In genomic region chr6:91482498-91482897, GRCh38 we compare ENCODE assay signal across 11 cellular contexts.
DNase-seq lines count a peak whose midpoint lies in the region; ATAC-seq lines count a peak whose summit lies in the region.
"Had no signal": no experiment of that assay in that cellular context is flagged by ENCODE, and none has a peak within 500 bp of the region (broad histone marks: within the 10 kb centered on the region; RNA-seq: fewer than 3 reads in every experiment).

No MANE protein-coding gene starts in this region.

- H3K36me3 Mint-ChIP-seq in stimulated activated naive B cell treated with anti-CD40 and anti-IgM and Interleukin-4, amounts not matched to agents 10 μg/mL and 1 μg/mL and 100 μg/mL, for 72 hours: no peaks in the 10 kb centered on the region

- intact Hi-C loops in left cardiac atrium (cut with DNase I) (no loop called here), cardiac septum (cut with DNase I) (no loop called here)

- DNase-seq in left cardiac atrium (no peak), cardiac septum (ENCODE audit: low spot score) (no peak), EL (no peak), NK-92 (lab: John Stamatoyannopoulos, UW; ENCODE audit: unreplicated experiment) (no peak), NCI-H1436 treated with DMSO at 0.1 percent for 48 hours (lab: John Stamatoyannopoulos, UW) (no peak)
- DNase-seq in stimulated activated naive B cell treated with anti-CD40 and anti-IgM and Interleukin-4, amounts not matched to agents 10 μg/mL and 1 μg/mL and 100 μg/mL, for 72 hours: peak; percentile 26
- DNase-seq: MG63, nucleus accumbens, SHP77 had no signal

- H3K27ac Mint-ChIP-seq in stimulated activated naive B cell treated with anti-CD40 and anti-IgM and Interleukin-4, amounts not matched to agents 10 μg/mL and 1 μg/mL and 100 μg/mL, for 72 hours: no peak overlapping the region

- peaks cover 2 to 9% of the 10 kb centered on the region in 2 donors for H3K4me1 Mint-ChIP-seq in stimulated activated naive B cell treated with anti-CD40 and anti-IgM and Interleukin-4, amounts not matched to agents 10 μg/mL and 1 μg/mL and 100 μg/mL, for 72 hours

- H3K4me3 Mint-ChIP-seq in stimulated activated naive B cell treated with anti-CD40 and anti-IgM and Interleukin-4, amounts not matched to agents 10 μg/mL and 1 μg/mL and 100 μg/mL, for 72 hours: peak overlapping the region; percentile 34 to 40

- no peaks in the 10 kb centered on the region for H3K27me3 Mint-ChIP-seq in stimulated activated naive B cell treated with anti-CD40 and anti-IgM and Interleukin-4, amounts not matched to agents 10 μg/mL and 1 μg/mL and 100 μg/mL, for 72 hours

- no peaks in the 10 kb centered on the region for H3K9me3 Mint-ChIP-seq in stimulated activated naive B cell treated with anti-CD40 and anti-IgM and Interleukin-4, amounts not matched to agents 10 μg/mL and 1 μg/mL and 100 μg/mL, for 72 hours

- ATAC-seq in left cardiac atrium: peak; percentile 47 to 56
- ATAC-seq in HG02678 (IDR thresholded peaks at IDR 0.05; ENCODE audit: unreplicated experiment): peak; percentile 75
- peak; percentile 84 for ATAC-seq in HG03565 (IDR thresholded peaks at IDR 0.05; ENCODE audit: unreplicated experiment)
- peak; percentile 93 to 94 for ATAC-seq in stimulated activated naive B cell treated with anti-CD40 and anti-IgM and Interleukin-4, amounts not matched to agents 10 μg/mL and 1 μg/mL and 100 μg/mL, for 72 hours (replicated peaks)
